Comparison of ENCODE assay signal across 19 cellular contexts in genomic region chr10:44313706-44314307, GRCh38.
DNase-seq lines count a peak whose midpoint lies in the region; ATAC-seq and TF ChIP-seq lines count a peak whose summit lies in the region.
"Had no signal": no experiment of that assay in that cellular context is flagged by ENCODE, and none has a peak within 500 bp of the region (broad histone marks: within the 10 kb centered on the region; RNA-seq: fewer than 3 reads in every experiment).

No MANE protein-coding gene starts in this region.

- no peak for ATAC-seq in foreskin keratinocyte
- ATAC-seq in HG03097 (IDR thresholded peaks at IDR 0.05; ENCODE audit: low FRiP score, unreplicated experiment) = no peak
- ATAC-seq: GM12878 had no signal

- H3K4me1 ChIP-seq in sigmoid colon = peaks cover 0 to 25% (median 10%) of the 10 kb centered on the region in 4 donors
- H3K4me1 ChIP-seq in foreskin keratinocyte = no peaks in the 10 kb centered on the region
- H3K4me1 ChIP-seq: SJCRH30 had no signal

- H3K27me3 ChIP-seq in sigmoid colon (peaks cover 0 to 3% (median 0%) of the 10 kb centered on the region in 3 donors), foreskin keratinocyte (no peaks in the 10 kb centered on the region)
- H3K27me3 ChIP-seq: Peyer's patch, SJCRH30 had no signal

- DNase-seq in DMS79 (lab: John Stamatoyannopoulos, UW) (peak; percentile 35), NCI-H446 treated with DMSO at 0.1 percent for 48 hours (lab: John Stamatoyannopoulos, UW) (peak; percentile 31), kidney glomerular epithelial cell (lab: John Stamatoyannopoulos, UW) (peak; percentile 7), renal cortical epithelial cell (ENCODE audit: low read depth) (peak; percentile 69), sigmoid colon (no peak), foreskin keratinocyte (no peak)
- DNase-seq: H7, KG1, NCI-H1105, NCI-H146, NCI-H2029, NCI-H2227 treated with DMSO at 0.1 percent for 48 hours, NCI-H524, NCI-H82, Peyer's patch, SJCRH30, T-helper 1 cell had no signal

- no peak overlapping the region for H3K4me3 ChIP-seq in sigmoid colon
- H3K4me3 ChIP-seq: GM12878, Peyer's patch, SJCRH30 had no signal

- intact Hi-C loops in sigmoid colon (cut with DNase I) = loop anchor here (5.0 to 10.0 kb wide), 2 partner anchors 249 to 642 kb away; no protein-coding TSS in a partner anchor

- no peaks in the 10 kb centered on the region for H3K36me3 ChIP-seq in sigmoid colon
- H3K36me3 ChIP-seq: Peyer's patch, SJCRH30 had no signal

- H3K27ac ChIP-seq in sigmoid colon = no peak overlapping the region
- H3K27ac ChIP-seq in foreskin keratinocyte = no peak overlapping the region
- H3K27ac ChIP-seq: Peyer's patch, SJCRH30 had no signal

- 64 to 80% methylated on average over 1 of the region's 1 CpG for WGBS in sigmoid colon, 2 donors

- TF ChIP-seq EP300 in sigmoid colon (IDR thresholded peaks at IDR 0.05) = no peak

- no peak for TF ChIP-seq POLR2A in sigmoid colon (IDR thresholded peaks at IDR 0.05)

- no peak for TF ChIP-seq CTCF in sigmoid colon (IDR thresholded peaks at IDR 0.05)
- no peak for TF ChIP-seq CTCF in foreskin keratinocyte (conservative IDR thresholded peaks at IDR 0.05)

- no peaks in the 10 kb centered on the region for H3K9me3 ChIP-seq in sigmoid colon
- H3K9me3 ChIP-seq: Peyer's patch, SJCRH30 had no signal

Comparison
In these comparisons a context has a peak if more than half of its experiments do, and no peak if none do; other contexts are left out.
1. DNase-seq: peak in DMS79 (single experiment), NCI-H446 treated with DMSO at 0.1 percent for 48 hours (single experiment), kidney glomerular epithelial cell (single experiment) and renal cortical epithelial cell (single experiment); none in sigmoid colon (single experiment) and foreskin keratinocyte (0 of 2).